Comparison of ENCODE assay signal across 11 cellular contexts in genomic region chr7:45035909-45036308, GRCh38. TPM values are rescaled to one million over a fixed set of nuclear protein-coding genes. Genes with fewer than 3 reads are reported as not detected.
A peak's percentile ranks its signal among the peaks of the same experiment; 100 is the strongest.
DNase-seq lines count a peak whose midpoint lies in the region; ATAC-seq and TF ChIP-seq lines count a peak whose summit lies in the region.
"Had no signal": no experiment of that assay in that cellular context is flagged by ENCODE, and none has a peak within 500 bp of the region (broad histone marks: within the 10 kb centered on the region; RNA-seq: fewer than 3 reads in every experiment).

No MANE protein-coding gene starts in this region.

- H3K4me1 Mint-ChIP-seq in activated T-cell treated with anti-CD3 and anti-CD28 coated beads, Interleukin-2, amount 50 U/mL, for 4 hours (ENCODE audit: low read depth) = peaks cover 74% of the 10 kb centered on the region
- peaks cover 81 to 85% (median 84%) of the 10 kb centered on the region in 3 donors for H3K4me1 Mint-ChIP-seq in T-cell
- H3K4me1 Mint-ChIP-seq in effector memory CD8-positive, alpha-beta T cell (ENCODE audit: low read depth in 2 of 2) = peaks cover 62 to 71% of the 10 kb centered on the region in 2 donors
- H3K4me1 Mint-ChIP-seq in stimulated activated effector memory CD8-positive, alpha-beta T cell treated with anti-CD3 and anti-CD28 coated beads, Interleukin-12 subunit alpha, Interleukin-12 subunit beta, amount 100 ng/mL, for 72 hours = peaks cover 78% of the 10 kb centered on the region

- peaks cover 7% of the 10 kb centered on the region for H3K4me1 ChIP-seq in body of pancreas

- DNase-seq in activated T-cell treated with anti-CD3 and anti-CD28 coated beads, Interleukin-2, amount 50 U/mL, for 4 hours = no peak
- DNase-seq in activated T-cell treated with anti-CD3 and anti-CD28 coated beads for 4 hours (no peak), T-cell (peak in 3 of 34 experiments; percentile 10 to 24 (median 20)), A172 (ENCODE audit: low spot score) (no peak), UCSD-AML1 (lab: John Stamatoyannopoulos, UW; ENCODE audit: unreplicated experiment) (no peak), body of pancreas (no peak)
- DNase-seq in effector memory CD8-positive, alpha-beta T cell = no peak
- DNase-seq in stimulated activated effector memory CD8-positive, alpha-beta T cell treated with anti-CD3 and anti-CD28 coated beads, Interleukin-12 subunit alpha, Interleukin-12 subunit beta, amount 100 ng/mL, for 72 hours (ENCODE audit: low spot score in 2 of 2) = no peak
- DNase-seq: C1 segment of cervical spinal cord; NK-92 treated with Interleukin-12 subunit alpha and Interleukin-12 subunit beta, amount 100 ng/mL, for 24 hours; substantia nigra had no signal

- TF ChIP-seq CTCF in body of pancreas (IDR thresholded peaks at IDR 0.05) = no peak

- intact Hi-C loops in body of pancreas (cut with DNase I) = no loop called here

- 62 to 76% methylated on average over 6 of the region's 6 CpGs for WGBS in body of pancreas, 2 donors

- peak overlapping the region; percentile 73 to 89 for H3K27ac Mint-ChIP-seq in T-cell
- H3K27ac Mint-ChIP-seq in effector memory CD8-positive, alpha-beta T cell = peak overlapping the region; percentile 91 to 93
- H3K27ac Mint-ChIP-seq in stimulated activated effector memory CD8-positive, alpha-beta T cell treated with anti-CD3 and anti-CD28 coated beads, Interleukin-12 subunit alpha, Interleukin-12 subunit beta, amount 100 ng/mL, for 72 hours = peak overlapping the region; percentile 91

- H3K36me3 Mint-ChIP-seq in activated T-cell treated with anti-CD3 and anti-CD28 coated beads, Interleukin-2, amount 50 U/mL, for 4 hours (ENCODE audit: insufficient read depth) = peaks cover 15% of the 10 kb centered on the region
- H3K36me3 Mint-ChIP-seq in T-cell = peaks cover 44% of the 10 kb centered on the region
- peaks cover 65% of the 10 kb centered on the region for H3K36me3 Mint-ChIP-seq in effector memory CD8-positive, alpha-beta T cell (ENCODE audit: insufficient read depth)
- H3K36me3 Mint-ChIP-seq in stimulated activated effector memory CD8-positive, alpha-beta T cell treated with anti-CD3 and anti-CD28 coated beads, Interleukin-12 subunit alpha, Interleukin-12 subunit beta, amount 100 ng/mL, for 72 hours = peaks cover 83% of the 10 kb centered on the region

- no peaks in the 10 kb centered on the region for H3K9me3 Mint-ChIP-seq in activated T-cell treated with anti-CD3 and anti-CD28 coated beads, Interleukin-2, amount 50 U/mL, for 4 hours
- H3K9me3 Mint-ChIP-seq in T-cell = no peaks in the 10 kb centered on the region
- H3K9me3 Mint-ChIP-seq in effector memory CD8-positive, alpha-beta T cell = no peaks in the 10 kb centered on the region
- no peaks in the 10 kb centered on the region for H3K9me3 Mint-ChIP-seq in stimulated activated effector memory CD8-positive, alpha-beta T cell treated with anti-CD3 and anti-CD28 coated beads, Interleukin-12 subunit alpha, Interleukin-12 subunit beta, amount 100 ng/mL, for 72 hours

- POLR2A ChIA-PET in T-cell (lab: Charles Lee) = interaction anchor here in 1 of 2 donors (0.8 kb wide), 1 partner anchor 34 kb away, joined by 3 read pairs; no protein-coding TSS in a partner anchor

- TF ChIP-seq POLR2A in body of pancreas (IDR thresholded peaks at IDR 0.05) = no peak

- no peaks in the 10 kb centered on the region for H3K9me3 ChIP-seq in body of pancreas

- CTCF ChIA-PET in T-cell (lab: Charles Lee) = interaction anchor here (0.6 to 2.1 kb wide), 6 partner anchors 12 to 101 kb away, joined by 3 to 14 read pairs (median 6); no protein-coding TSS in a partner anchor

- H3K36me3 ChIP-seq in body of pancreas (replicated peaks in 1 of 2; ENCODE audit: insufficient read depth in 1 of 2, low read depth in 2 of 2) = peaks cover 0 to 4% of the 10 kb centered on the region in 2 donors

- no peak overlapping the region for H3K4me3 ChIP-seq in body of pancreas

- peak; percentile 19 to 53 for ATAC-seq in activated T-cell treated with anti-CD3 and anti-CD28 coated beads, Interleukin-2, amount 50 U/mL, for 4 hours
- ATAC-seq in T-cell (replicated peaks in 1 of 4) (peak; percentile 43 to 73 (median 56)), body of pancreas (no peak)
- ATAC-seq in effector memory CD8-positive, alpha-beta T cell (replicated peaks) = peak; percentile 23
- peak; percentile 31 for ATAC-seq in stimulated activated effector memory CD8-positive, alpha-beta T cell treated with anti-CD3 and anti-CD28 coated beads, Interleukin-12 subunit alpha, Interleukin-12 subunit beta, amount 100 ng/mL, for 72 hours

- H3K27ac ChIP-seq in body of pancreas = no peak overlapping the region

- no peaks in the 10 kb centered on the region for H3K27me3 ChIP-seq in body of pancreas

- no peaks in the 10 kb centered on the region for H3K27me3 Mint-ChIP-seq in activated T-cell treated with anti-CD3 and anti-CD28 coated beads, Interleukin-2, amount 50 U/mL, for 4 hours (ENCODE audit: low read depth)
- no peaks in the 10 kb centered on the region for H3K27me3 Mint-ChIP-seq in T-cell
- H3K27me3 Mint-ChIP-seq in effector memory CD8-positive, alpha-beta T cell = no peaks in the 10 kb centered on the region

- peak overlapping the region; percentile 66 for H3K4me3 Mint-ChIP-seq in activated T-cell treated with anti-CD3 and anti-CD28 coated beads, Interleukin-2, amount 50 U/mL, for 4 hours
- H3K4me3 Mint-ChIP-seq in T-cell = peak overlapping the region; percentile 69 to 91 (median 78)
- peak overlapping the region; percentile 72 to 79 for H3K4me3 Mint-ChIP-seq in effector memory CD8-positive, alpha-beta T cell
- H3K4me3 Mint-ChIP-seq in stimulated activated effector memory CD8-positive, alpha-beta T cell treated with anti-CD3 and anti-CD28 coated beads, Interleukin-12 subunit alpha, Interleukin-12 subunit beta, amount 100 ng/mL, for 72 hours = peak overlapping the region; percentile 69

RNA-seq across cellular contexts. Expression of gene CCM2, which starts 35.9 kb away (rescaled TPM):
- total RNA-seq in activated T-cell treated with anti-CD3 and anti-CD28 coated beads, Interleukin-2, amount 50 U/mL, for 4 hours = 10 to 100 TPM; 35.9 to 38.2 (median 36.6) TPM
- total RNA-seq in T-cell (100 to 1,000 TPM in 4 of 5 donors, 10 to 100 TPM in 1; 88.6 to 190 (median 167) TPM), body of pancreas (10 to 100 TPM; 19.4 to 22.3 TPM)
- total RNA-seq in A172 (2014; rRNA removed; shearing (Covaris generic)) = 67.4 and 70.8 TPM in 2 replicates

RNA-seq across cellular contexts. Expression of gene NACAD, which starts 52.9 kb away (rescaled TPM):
- under 1 TPM; 0.14 to 0.66 (median 0.37) TPM for total RNA-seq in activated T-cell treated with anti-CD3 and anti-CD28 coated beads, Interleukin-2, amount 50 U/mL, for 4 hours
- total RNA-seq in T-cell (1 to 10 TPM in 1 of 5 donors, under 1 TPM in 4; 0.10 to 1.6 (median 0.20) TPM), body of pancreas (1 to 10 TPM in 1 of 2 donors, under 1 TPM in 1; 0.78 to 1.6 TPM)
- 5.9 and 6.6 TPM in 2 replicates for total RNA-seq in A172 (2014; rRNA removed; shearing (Covaris generic))

RNA-seq across cellular contexts. Expression of gene MYO1G, which starts 57.1 kb away (rescaled TPM):
- total RNA-seq in activated T-cell treated with anti-CD3 and anti-CD28 coated beads, Interleukin-2, amount 50 U/mL, for 4 hours = 100 to 1,000 TPM; 120 to 205 (median 143) TPM
- total RNA-seq in T-cell = 100 to 1,000 TPM; 183 to 272 (median 192) TPM
- total RNA-seq in A172 (2014; rRNA removed; shearing (Covaris generic)) = 0.76 and 1.6 TPM in 2 replicates
- total RNA-seq in body of pancreas = 1 to 10 TPM; 2.3 to 3.3 TPM

Comparison
In these comparisons a context has a peak if more than half of its experiments do, and no peak if none do; other contexts are left out.
1. RNA of gene MYO1G, which starts 57.1 kb away (total RNA-seq): 183 to 272 TPM in T-cell and 120 to 205 TPM in activated T-cell treated with anti-CD3 and anti-CD28 coated beads, Interleukin-2, amount 50 U/mL, for 4 hours; 2.3 to 3.3 TPM in body of pancreas and 0.76 to 1.6 TPM in A172; every median in the first group is over 10 times any median in the second.
2. Peak in every context shown above with its lines, with median percentiles within 50 percentile points of each other: H3K4me3 Mint-ChIP-seq and H3K27ac Mint-ChIP-seq.